24 cellular contexts compared by ENCODE assay signal in the genomic region with DNA sequence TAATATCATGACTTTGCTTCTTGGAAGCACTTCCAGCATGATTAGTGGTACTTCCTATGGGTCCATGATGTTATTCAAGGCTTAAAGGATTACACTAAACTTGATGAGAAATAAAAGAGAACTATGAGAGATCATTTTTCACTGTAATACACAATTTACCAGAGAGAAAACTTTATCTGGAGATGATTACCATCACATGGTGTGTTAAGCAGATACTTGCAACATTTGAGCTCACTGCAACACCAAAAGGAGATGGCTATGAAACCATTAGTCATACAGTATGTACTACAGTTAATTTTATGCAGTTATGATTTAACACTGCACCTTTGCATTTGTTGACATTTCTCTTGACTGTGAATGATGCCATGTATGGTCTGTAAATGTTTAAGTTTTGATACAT.
A peak's percentile ranks its signal among the peaks of the same experiment; 100 is the strongest.
DNase-seq lines count a peak whose midpoint lies in the region; ATAC-seq, FAIRE-seq and TF ChIP-seq lines count a peak whose summit lies in the region.
"Had no signal": no experiment of that assay in that cellular context is flagged by ENCODE, and none has a peak within 500 bp of the region (broad histone marks: within the 10 kb centered on the region; RNA-seq: fewer than 3 reads in every experiment).

No MANE protein-coding gene starts in this region.

- intact Hi-C loops in activated CD8-positive, alpha-beta T cell treated with anti-CD3 and anti-CD28 coated beads for 36 hours (cut with micrococcal nuclease) = no loop called here

- no peak overlapping the region for H3K27ac Mint-ChIP-seq in activated CD8-positive, alpha-beta T cell treated with anti-CD3 and anti-CD28 coated beads for 36 hours
- H3K27ac Mint-ChIP-seq in activated CD8-positive, alpha-beta T cell treated with anti-CD3 and anti-CD28 coated beads, Interleukin-2, amount 10 ng/mL, durations not matched to agents 7 days and 5 days = no peak overlapping the region
- no peak overlapping the region for H3K27ac Mint-ChIP-seq in activated T-helper 17 cell treated with anti-CD3 and anti-CD28 coated beads, Interleukin-2, amount 50 U/mL, for 72 hours
- H3K27ac Mint-ChIP-seq: B cell; CD8-positive, alpha-beta T cell; GM23338; HFFc6 had no signal

- H3K9me3 Mint-ChIP-seq in activated CD8-positive, alpha-beta T cell treated with anti-CD3 and anti-CD28 coated beads for 36 hours = peaks cover 13% of the 10 kb centered on the region
- peaks cover 14% of the 10 kb centered on the region for H3K9me3 Mint-ChIP-seq in activated CD8-positive, alpha-beta T cell treated with anti-CD3 and anti-CD28 coated beads, Interleukin-2, amount 10 ng/mL, durations not matched to agents 7 days and 5 days (ENCODE audit: insufficient read depth)
- peaks cover 4% of the 10 kb centered on the region for H3K9me3 Mint-ChIP-seq in activated T-helper 17 cell treated with anti-CD3 and anti-CD28 coated beads, Interleukin-2, amount 50 U/mL, for 72 hours

- CTCF ChIA-PET in activated CD8-positive, alpha-beta T cell treated with anti-CD3 and anti-CD28 coated beads for 36 hours (lab: Charles Lee) = interaction anchor here (1.3 kb wide), 1 partner anchor 146 kb away, joined by 5 read pairs; no protein-coding TSS in a partner anchor
- CTCF ChIA-PET in activated CD8-positive, alpha-beta T cell treated with anti-CD3 and anti-CD28 coated beads, Interleukin-2, amount 10 ng/mL, durations not matched to agents 7 days and 5 days (lab: Charles Lee) = interaction anchor here (1.0 to 1.2 kb wide), 2 partner anchors 10 to 28 kb away, joined by 3 to 5 read pairs; no protein-coding TSS in a partner anchor

- no peak for TF ChIP-seq CTCF in activated CD8-positive, alpha-beta T cell treated with anti-CD3 and anti-CD28 coated beads for 36 hours (IDR thresholded peaks at IDR 0.05)
- no peak for TF ChIP-seq CTCF in bronchial epithelial cell (IDR thresholded peaks at IDR 0.05; ENCODE audit: insufficient read depth, low read length, severe bottlenecking)

- H3K27me3 Mint-ChIP-seq in activated CD8-positive, alpha-beta T cell treated with anti-CD3 and anti-CD28 coated beads for 36 hours = no peaks in the 10 kb centered on the region
- H3K27me3 Mint-ChIP-seq in activated CD8-positive, alpha-beta T cell treated with anti-CD3 and anti-CD28 coated beads, Interleukin-2, amount 10 ng/mL, durations not matched to agents 7 days and 5 days (ENCODE audit: low read depth) = no peaks in the 10 kb centered on the region
- no peaks in the 10 kb centered on the region for H3K27me3 Mint-ChIP-seq in activated T-helper 17 cell treated with anti-CD3 and anti-CD28 coated beads, Interleukin-2, amount 50 U/mL, for 72 hours
- H3K27me3 Mint-ChIP-seq: B cell had no signal

- no peaks in the 10 kb centered on the region for H3K36me3 ChIP-seq in bronchial epithelial cell (ENCODE audit: control insufficient read depth, insufficient read depth, low read length)

- ATAC-seq in activated CD8-positive, alpha-beta T cell treated with anti-CD3 and anti-CD28 coated beads for 36 hours = peak; percentile 25
- no peak for ATAC-seq in activated CD8-positive, alpha-beta T cell treated with anti-CD3 and anti-CD28 coated beads, Interleukin-2, amount 10 ng/mL, durations not matched to agents 7 days and 5 days
- peak; percentile 39 for ATAC-seq in activated T-helper 17 cell treated with anti-CD3 and anti-CD28 coated beads, Interleukin-2, amount 50 U/mL, for 72 hours (replicated peaks)
- ATAC-seq in GM18870 (IDR thresholded peaks at IDR 0.05; ENCODE audit: unreplicated experiment) = no peak
- ATAC-seq: CD8-positive, alpha-beta T cell; GM12878; GM23338; HCT116 had no signal

- no peak for DNase-seq in activated CD8-positive, alpha-beta T cell treated with anti-CD3 and anti-CD28 coated beads for 36 hours
- no peak for DNase-seq in activated CD8-positive, alpha-beta T cell treated with anti-CD3 and anti-CD28 coated beads, Interleukin-2, amount 10 ng/mL, durations not matched to agents 7 days and 5 days
- DNase-seq in bronchial epithelial cell (ENCODE audit: low read depth) (peak; percentile 21), fibroblast of peridontal ligament (ENCODE audit: extremely low read depth) (peak; percentile 62), dermis blood vessel endothelial cell (no peak)
- no peak for DNase-seq in activated CD4-positive, CD25-positive, alpha-beta regulatory T cell (lab: John Stamatoyannopoulos, UW)
- DNase-seq: 8988T; Calu3; CD8-positive, alpha-beta T cell; DMS53; DND-41; EL; HFFc6; IMR-90 had no signal

- POLR2A ChIA-PET in activated CD8-positive, alpha-beta T cell treated with anti-CD3 and anti-CD28 coated beads for 36 hours (lab: Charles Lee) = no interaction called here
- POLR2A ChIA-PET in activated CD8-positive, alpha-beta T cell treated with anti-CD3 and anti-CD28 coated beads, Interleukin-2, amount 10 ng/mL, durations not matched to agents 7 days and 5 days (lab: Charles Lee) = no interaction called here

- H3K36me3 Mint-ChIP-seq in activated CD8-positive, alpha-beta T cell treated with anti-CD3 and anti-CD28 coated beads for 36 hours (ENCODE audit: low read depth) = peaks cover 40% of the 10 kb centered on the region
- peaks cover 39% of the 10 kb centered on the region for H3K36me3 Mint-ChIP-seq in activated CD8-positive, alpha-beta T cell treated with anti-CD3 and anti-CD28 coated beads, Interleukin-2, amount 10 ng/mL, durations not matched to agents 7 days and 5 days (ENCODE audit: low read depth)
- H3K36me3 Mint-ChIP-seq in activated T-helper 17 cell treated with anti-CD3 and anti-CD28 coated beads, Interleukin-2, amount 50 U/mL, for 72 hours (ENCODE audit: low read depth) = peaks cover 66% of the 10 kb centered on the region

- no peak overlapping the region for H3K4me3 ChIP-seq in bronchial epithelial cell (ENCODE audit: low read depth, low read length)
- H3K4me3 ChIP-seq: BLaER1 treated with 17β-estradiol and CSF1 and Interleukin-3, amounts not matched to agents 10 nM and 100 nM; GM12878; GM23338 had no signal

- H3K27me3 ChIP-seq in bronchial epithelial cell (ENCODE audit: control insufficient read depth, insufficient read depth, low read length) = no peaks in the 10 kb centered on the region
- H3K27me3 ChIP-seq: BLaER1 treated with 17β-estradiol and CSF1 and Interleukin-3, amounts not matched to agents 10 nM and 100 nM had no signal

- H3K4me3 Mint-ChIP-seq in activated CD8-positive, alpha-beta T cell treated with anti-CD3 and anti-CD28 coated beads for 36 hours = no peak overlapping the region
- H3K4me3 Mint-ChIP-seq in activated CD8-positive, alpha-beta T cell treated with anti-CD3 and anti-CD28 coated beads, Interleukin-2, amount 10 ng/mL, durations not matched to agents 7 days and 5 days = no peak overlapping the region
- H3K4me3 Mint-ChIP-seq in activated T-helper 17 cell treated with anti-CD3 and anti-CD28 coated beads, Interleukin-2, amount 50 U/mL, for 72 hours = no peak overlapping the region
- H3K4me3 Mint-ChIP-seq: B cell; CD8-positive, alpha-beta T cell; GM23338; HFFc6 had no signal

- no peak for FAIRE-seq in bronchial epithelial cell (lab: Jason Lieb, UNC)
- FAIRE-seq: GM12878, GM19239, H54, HTR-8/SVneo had no signal

- peaks cover 25% of the 10 kb centered on the region for H3K4me1 Mint-ChIP-seq in activated CD8-positive, alpha-beta T cell treated with anti-CD3 and anti-CD28 coated beads for 36 hours (ENCODE audit: low read depth)
- H3K4me1 Mint-ChIP-seq in activated CD8-positive, alpha-beta T cell treated with anti-CD3 and anti-CD28 coated beads, Interleukin-2, amount 10 ng/mL, durations not matched to agents 7 days and 5 days (ENCODE audit: low read depth) = peaks cover 17% of the 10 kb centered on the region
- H3K4me1 Mint-ChIP-seq in activated T-helper 17 cell treated with anti-CD3 and anti-CD28 coated beads, Interleukin-2, amount 50 U/mL, for 72 hours = peaks cover 36% of the 10 kb centered on the region
- H3K4me1 Mint-ChIP-seq: B cell had no signal

Comparison
In these comparisons a context has a peak if more than half of its experiments do, and no peak if none do; other contexts are left out.
1. ATAC-seq: peak in activated CD8-positive, alpha-beta T cell treated with anti-CD3 and anti-CD28 coated beads for 36 hours (single experiment) and activated T-helper 17 cell treated with anti-CD3 and anti-CD28 coated beads, Interleukin-2, amount 50 U/mL, for 72 hours (single experiment); none in activated CD8-positive, alpha-beta T cell treated with anti-CD3 and anti-CD28 coated beads, Interleukin-2, amount 10 ng/mL, durations not matched to agents 7 days and 5 days (single experiment) and GM18870 (single experiment).
2. DNase-seq: peak in bronchial epithelial cell (single experiment) and fibroblast of peridontal ligament (single experiment); none in activated CD8-positive, alpha-beta T cell treated with anti-CD3 and anti-CD28 coated beads for 36 hours (single experiment), activated CD8-positive, alpha-beta T cell treated with anti-CD3 and anti-CD28 coated beads, Interleukin-2, amount 10 ng/mL, durations not matched to agents 7 days and 5 days (single experiment), activated CD4-positive, CD25-positive, alpha-beta regulatory T cell (0 of 4) and dermis blood vessel endothelial cell (single experiment).